ENCODE assay signal across 33 cellular contexts in genomic region chr11:33642461-33643166, GRCh38. TPM values are rescaled to one million over a fixed set of nuclear protein-coding genes. Genes with fewer than 3 reads are reported as not detected.
DNase-seq lines count a peak whose midpoint lies in the region; ATAC-seq and TF ChIP-seq lines count a peak whose summit lies in the region.
"Had no signal": no experiment of that assay in that cellular context is flagged by ENCODE, and none has a peak within 500 bp of the region (broad histone marks: within the 10 kb centered on the region; RNA-seq: fewer than 3 reads in every experiment).

No MANE protein-coding gene starts in this region.

- no peak overlapping the region for H3K4me2 ChIP-seq in mesendoderm (ENCODE audit: low read length)

- H3K27ac ChIP-seq in breast epithelium, result no peak overlapping the region
- H3K27ac ChIP-seq in mesendoderm (ENCODE audit: low read depth, low read length), result no peak overlapping the region
- H3K27ac ChIP-seq: adrenal gland, body of pancreas, pancreas, right atrium auricular region, spleen, thoracic aorta, uterus had no signal

- H4K8ac ChIP-seq in mesendoderm (ENCODE audit: low read depth, low read length), result no peak overlapping the region

- H3K27me3 ChIP-seq in breast epithelium (no peaks in the 10 kb centered on the region), mesendoderm (ENCODE audit: insufficient read depth, low read length, poor library complexity) (no peaks in the 10 kb centered on the region)
- H3K27me3 ChIP-seq: adrenal gland, body of pancreas, right atrium auricular region, uterus had no signal

- no peaks in the 10 kb centered on the region for H3K36me3 ChIP-seq in breast epithelium
- no peaks in the 10 kb centered on the region for H3K36me3 ChIP-seq in mesendoderm (ENCODE audit: control insufficient read depth, insufficient read depth, low read length)
- H3K36me3 ChIP-seq: adrenal gland, pancreas, right atrium auricular region, spleen, thoracic aorta, uterus had no signal

- H3K4me3 ChIP-seq in breast epithelium (no peak overlapping the region), mesendoderm (ENCODE audit: low read length) (no peak overlapping the region)
- H3K4me3 ChIP-seq: adrenal gland, body of pancreas, pancreas, right atrium auricular region, spleen, thoracic aorta, uterus had no signal

- no peak overlapping the region for H2BK5ac ChIP-seq in mesendoderm (ENCODE audit: low read length)

- no peaks in the 10 kb centered on the region for H3K9me3 Mint-ChIP-seq in MCF 10A (ENCODE audit: unreplicated experiment)
- H3K9me3 Mint-ChIP-seq in activated T-helper 17 cell treated with anti-CD3 and anti-CD28 coated beads, Interleukin-2, amount 50 U/mL, for 72 hours, result no peaks in the 10 kb centered on the region
- H3K9me3 Mint-ChIP-seq: CD4-positive, alpha-beta T cell had no signal

- H2AK5ac ChIP-seq in mesendoderm (ENCODE audit: low read length), result no peak overlapping the region

- POLR2A ChIA-PET in MCF 10A (lab: Yijun Ruan, JAX), result no interaction called here

- no peak overlapping the region for H3K18ac ChIP-seq in mesendoderm (ENCODE audit: low read length)

- H3K56ac ChIP-seq in mesendoderm (ENCODE audit: low read length), result no peak overlapping the region

- H3K79me1 ChIP-seq in mesendoderm (ENCODE audit: low read length), result no peaks in the 10 kb centered on the region

- H3K4me1 ChIP-seq in breast epithelium (no peaks in the 10 kb centered on the region), mesendoderm (ENCODE audit: control insufficient read depth, low read depth, low read length) (no peaks in the 10 kb centered on the region)
- H3K4me1 ChIP-seq: adrenal gland, body of pancreas, pancreas, spleen, uterus had no signal

- no TSS peak for BruUV-seq in MCF 10A (replicated peaks; lab: Mats Ljungman, UMichigan)

- DNase-seq in MCF 10A (ENCODE audit: unreplicated experiment) (peak; percentile 27), breast epithelium (ENCODE audit: low spot score in 2 of 2) (no peak), head of caudate nucleus (peak in 26 of 42 donors; percentile 9 to 72 (median 36)), mesendoderm (no peak), cerebellar nuclear complex (lab: John Stamatoyannopoulos, UW) (no peak)
- DNase-seq: activated naive CD4-positive, alpha-beta T cell treated with Interleukin-2 at 50 U/mL for 16 hours; activated T-cell treated with anti-CD3 and anti-CD28 coated beads, Interleukin-2, amount 50 U/mL, for 4 hours; adrenal gland; body of pancreas; CD4-positive, alpha-beta T cell; DND-41; GF-D8; immature natural killer cell; KG1; mesenchymal stem cell; MM.1S; NCI-H1417; NCI-H226; NCI-H526 treated with DMSO at 0.1 percent for 48 hours; pancreas; Right ventricle myocardium superior; spleen; stimulated activated naive CD8-positive, alpha-beta T cell treated with anti-CD3 and anti-CD28 coated beads, Interleukin-15, amount 100 ng/mL, for 72 hours; uterus had no signal

- ATAC-seq in activated T-helper 17 cell treated with anti-CD3 and anti-CD28 coated beads, Interleukin-2, amount 50 U/mL, for 72 hours (replicated peaks), result peak; percentile 61
- ATAC-seq in GM18858 (IDR thresholded peaks at IDR 0.05; ENCODE audit: unreplicated experiment), result no peak
- ATAC-seq in GM18517 (IDR thresholded peaks at IDR 0.05; ENCODE audit: unreplicated experiment), result no peak
- ATAC-seq: activated T-cell treated with anti-CD3 and anti-CD28 coated beads, Interleukin-2, amount 50 U/mL, for 4 hours; body of pancreas; left lobe of liver; pancreas; stimulated activated naive CD8-positive, alpha-beta T cell treated with anti-CD3 and anti-CD28 coated beads, Interleukin-15, amount 100 ng/mL, for 72 hours had no signal

- TF ChIP-seq POLR2A in breast epithelium (IDR thresholded peaks at IDR 0.05), result no peak

- WGBS in mesendoderm (ENCODE audit: extremely low coverage, insufficient coverage, low lambda C conversion rate), result no CpG with 5 or more reads among the region's 8 CpGs

- H2BK15ac ChIP-seq in mesendoderm (replicated peaks; ENCODE audit: low read depth), result no peak overlapping the region

- no peaks in the 10 kb centered on the region for H3K27me3 Mint-ChIP-seq in MCF 10A (ENCODE audit: insufficient read depth, unreplicated experiment)
- peaks cover 22% of the 10 kb centered on the region for H3K27me3 Mint-ChIP-seq in activated T-helper 17 cell treated with anti-CD3 and anti-CD28 coated beads, Interleukin-2, amount 50 U/mL, for 72 hours

- H3K4me1 Mint-ChIP-seq in MCF 10A (ENCODE audit: insufficient read depth, unreplicated experiment), result peaks cover 9% of the 10 kb centered on the region
- no peaks in the 10 kb centered on the region for H3K4me1 Mint-ChIP-seq in activated T-helper 17 cell treated with anti-CD3 and anti-CD28 coated beads, Interleukin-2, amount 50 U/mL, for 72 hours
- H3K4me1 Mint-ChIP-seq: immature natural killer cell; neural crest cell; stimulated activated naive CD8-positive, alpha-beta T cell treated with anti-CD3 and anti-CD28 coated beads, Interleukin-15, amount 100 ng/mL, for 72 hours had no signal

- TF ChIP-seq CTCF in MCF 10A (IDR thresholded peaks at IDR 0.05; ENCODE audit: unreplicated experiment) (no peak), breast epithelium (IDR thresholded peaks at IDR 0.05) (no peak)

- no peaks in the 10 kb centered on the region for H3K36me3 Mint-ChIP-seq in MCF 10A (ENCODE audit: insufficient read depth, unreplicated experiment)
- H3K36me3 Mint-ChIP-seq in activated T-helper 17 cell treated with anti-CD3 and anti-CD28 coated beads, Interleukin-2, amount 50 U/mL, for 72 hours (ENCODE audit: low read depth), result no peaks in the 10 kb centered on the region

- H3K23ac ChIP-seq in mesendoderm (ENCODE audit: low read length), result no peak overlapping the region

- no peaks in the 10 kb centered on the region for H3K79me2 ChIP-seq in mesendoderm (ENCODE audit: control insufficient read depth, insufficient read depth, low read length)

- no peak overlapping the region for H3K27ac Mint-ChIP-seq in MCF 10A (ENCODE audit: low read depth, unreplicated experiment)
- no peak overlapping the region for H3K27ac Mint-ChIP-seq in activated T-helper 17 cell treated with anti-CD3 and anti-CD28 coated beads, Interleukin-2, amount 50 U/mL, for 72 hours
- H3K27ac Mint-ChIP-seq: CD4-positive, alpha-beta T cell; immature natural killer cell; stimulated activated naive CD8-positive, alpha-beta T cell treated with anti-CD3 and anti-CD28 coated beads, Interleukin-15, amount 100 ng/mL, for 72 hours had no signal

- no peak overlapping the region for H3K4me3 Mint-ChIP-seq in MCF 10A (ENCODE audit: unreplicated experiment)
- H3K4me3 Mint-ChIP-seq in activated T-helper 17 cell treated with anti-CD3 and anti-CD28 coated beads, Interleukin-2, amount 50 U/mL, for 72 hours, result no peak overlapping the region
- H3K4me3 Mint-ChIP-seq: activated T-cell treated with anti-CD3 and anti-CD28 coated beads, Interleukin-2, amount 50 U/mL, for 4 hours; CD4-positive, alpha-beta T cell; immature natural killer cell; neural crest cell; stimulated activated naive CD8-positive, alpha-beta T cell treated with anti-CD3 and anti-CD28 coated beads, Interleukin-15, amount 100 ng/mL, for 72 hours had no signal

- CTCF ChIA-PET in MCF 10A (lab: Yijun Ruan, JAX), result interaction anchor here (0.5 kb wide), 1 partner anchor 165 kb away, joined by 7 read pairs; no protein-coding TSS in a partner anchor

- H4K5ac ChIP-seq in mesendoderm (ENCODE audit: low read length), result no peak overlapping the region

- H3K9me3 ChIP-seq in breast epithelium, result no peaks in the 10 kb centered on the region
- H3K9me3 ChIP-seq: adrenal gland, body of pancreas, pancreas, right atrium auricular region, thoracic aorta had no signal

- no peak overlapping the region for H3K9ac ChIP-seq in mesendoderm (ENCODE audit: low read length)

- H3K4ac ChIP-seq in mesendoderm (ENCODE audit: low read depth, low read length), result no peak overlapping the region

- H2BK120ac ChIP-seq in mesendoderm (ENCODE audit: low read depth, low read length), result no peak overlapping the region

- intact Hi-C loops in MCF 10A (cut with micrococcal nuclease) (no loop called here), breast epithelium (cut with DNase I; ENCODE audit: low total_unique reads) (no loop called here), head of caudate nucleus (cut with DNase I) (no loop called here)

RNA-seq across cellular contexts. Expression of gene C11orf91, which starts 58.0 kb away (rescaled TPM):
- 2.8 and 2.9 TPM in 2 replicates for total RNA-seq in MCF 10A (2022)
- not detected for total RNA-seq in breast epithelium
- total RNA-seq in activated T-helper 17 cell treated with anti-CD3 and anti-CD28 coated beads, Interleukin-2, amount 50 U/mL, for 72 hours, result not detected
- polyA plus RNA-seq in mesendoderm (2013, experiment 1 of 2), result not detected
- 0.08 TPM for polyA plus RNA-seq in mesendoderm (2013, experiment 2 of 2)
- total RNA-seq: activated T-cell treated with anti-CD3 and anti-CD28 coated beads, Interleukin-2, amount 50 U/mL, for 4 hours; adrenal gland; body of pancreas; cerebellum; dermis microvascular lymphatic vessel endothelial cell; left lobe of liver; right atrium auricular region; Right ventricle myocardium superior; thoracic aorta; uterus had no signal
- polyA plus RNA-seq: immature natural killer cell, spleen had no signal

Comparison
In these comparisons a context has a peak if more than half of its experiments do, and no peak if none do; other contexts are left out.
1. DNase-seq: peak in MCF 10A (single experiment) and head of caudate nucleus (26 of 42); none in breast epithelium (0 of 2), mesendoderm (single experiment) and cerebellar nuclear complex (0 of 2).